In genomic region chr19:7142771-7143170, GRCh38 we compare ENCODE assay signal across 29 cellular contexts.
"Had no signal": no experiment of that assay in that cellular context is flagged by ENCODE, and none has a peak within 500 bp of the region (broad histone marks: within the 10 kb centered on the region; RNA-seq: fewer than 3 reads in every experiment).

No MANE protein-coding gene starts in this region.

- H3K36me3 ChIP-seq: colonic mucosa had no signal

- FAIRE-seq: endometrium, endothelial cell of umbilical vein, frontal cortex, TTC549 had no signal

- ATAC-seq: activated CD8-positive, alpha-beta T cell treated with anti-CD3 and anti-CD28 coated beads for 36 hours; activated T-cell treated with anti-CD3 and anti-CD28 coated beads, Interleukin-2, amount 50 U/mL, for 4 hours; activated T-helper 17 cell treated with anti-CD3 and anti-CD28 coated beads, Interleukin-2, amount 50 U/mL, for 72 hours; body of pancreas; heart left ventricle; WTC11 had no signal

- H3K4me3 ChIP-seq: body of pancreas, cardiac muscle cell, colonic mucosa, heart left ventricle had no signal

- H3K9me3 ChIP-seq: body of pancreas, colonic mucosa had no signal

- H3K27me3 ChIP-seq: body of pancreas, cardiac muscle cell, colonic mucosa, heart left ventricle had no signal

- DNase-seq: activated CD4-positive, alpha-beta T cell treated with anti-CD3 and anti-CD28 coated beads for 48 hours; activated CD4-positive, alpha-beta T cell treated with anti-CD3 and anti-CD28 coated beads, Interleukin-2, amount 50 U/mL, for 1 hour; activated CD4-positive, alpha-beta T cell treated with anti-CD3 and anti-CD28 coated beads, Interleukin-2, amount 50 U/mL, for 48 hours; activated CD8-positive, alpha-beta memory T cell treated with anti-CD3 and anti-CD28 coated beads for 24 hours; activated CD8-positive, alpha-beta T cell treated with anti-CD3 and anti-CD28 coated beads for 36 hours; activated effector memory CD4-positive, alpha-beta T cell treated with Interleukin-2 at 50 U/mL for 16 hours; activated gamma-delta T cell treated with Interleukin-2 at 50 U/mL for 16 hours; activated naive CD4-positive, alpha-beta T cell treated with anti-CD3 and anti-CD28 coated beads, Interleukin-2, amount 50 U/mL, for 16 hours; activated naive CD4-positive, alpha-beta T cell treated with Interleukin-2 at 50 U/mL for 16 hours; activated T-cell treated with anti-CD3 and anti-CD28 coated beads, Interleukin-2, amount 50 U/mL, for 4 hours; amygdala; body of pancreas; central memory CD4-positive, alpha-beta T cell; cerebellar nuclear complex; colonic mucosa; effector CD8-positive, alpha-beta T cell; foreskin fibroblast; glutamatergic neuron; heart left ventricle; T-helper 2 cell had no signal

- H3K4me1 ChIP-seq: body of pancreas had no signal

- H3K27ac ChIP-seq: cardiac muscle cell, colonic mucosa, epithelial cell of prostate, heart left ventricle, VCaP had no signal
